In genomic region chr13:108227651-108228272, GRCh38 we compare ENCODE assay signal across 8 cellular contexts. TPM values are rescaled to one million over a fixed set of nuclear protein-coding genes. Genes with fewer than 3 reads are reported as not detected.
DNase-seq lines count a peak whose midpoint lies in the region; ATAC-seq and TF ChIP-seq lines count a peak whose summit lies in the region.

No MANE protein-coding gene starts in this region.

- ATAC-seq in GM23338: no peak
- no peak for ATAC-seq in HG02938 (IDR thresholded peaks at IDR 0.05; ENCODE audit: unreplicated experiment)
- ATAC-seq in HG02973 (IDR thresholded peaks at IDR 0.05; ENCODE audit: unreplicated experiment): no peak

- H3K36me3 ChIP-seq in GM23338 (ENCODE audit: insufficient read depth): no peaks in the 10 kb centered on the region

- no peak overlapping the region for H3K27ac ChIP-seq in GM23338 (ENCODE audit: low read depth)
- H3K27ac ChIP-seq in dorsolateral prefrontal cortex: no peak overlapping the region

- H3F3A ChIP-seq in GM23338 (replicated peaks; ENCODE audit: low read depth): no peaks in the 10 kb centered on the region

- H4K20me1 ChIP-seq in GM23338 (replicated peaks; ENCODE audit: insufficient read depth): 0 out of 2 replicates have a peak, but pooled peaks cover 6% of the 10 kb centered on the region

- TF ChIP-seq CTCF in GM23338 (conservative IDR thresholded peaks at IDR 0.05; ENCODE audit: low read depth in 2 of 2) (peak; percentile 57 to 92), dorsolateral prefrontal cortex (IDR thresholded peaks at IDR 0.05 in 54 of 56, conservative IDR thresholded peaks at IDR 0.05 in 2 of 56; ENCODE audit: low read depth in 1 of 56, partially characterized antibody in 56 of 56) (peak; percentile 67 to 98 (median 86)), nephron progenitor cell (IDR thresholded peaks at IDR 0.05) (peak; percentile 79)

- no peak overlapping the region for H3K4me3 ChIP-seq in GM23338
- H3K4me3 ChIP-seq in dorsolateral prefrontal cortex: peak overlapping the region in 1 of 59 donors; percentile 7

- 0 out of 2 replicates have a peak, but pooled peaks cover 3% of the 10 kb centered on the region for H3K4me1 ChIP-seq in GM23338 (ENCODE audit: insufficient read depth)

- peaks cover 60% of the 10 kb centered on the region for H3K79me2 ChIP-seq in GM23338 (replicated peaks; ENCODE audit: insufficient read depth)

- H3K27ac Mint-ChIP-seq in GM23338 (no peak overlapping the region), nephron progenitor cell (no peak overlapping the region)

- no peaks in the 10 kb centered on the region for H3K27me3 ChIP-seq in GM23338 (ENCODE audit: insufficient read depth)
- no peaks in the 10 kb centered on the region for H3K27me3 ChIP-seq in dorsolateral prefrontal cortex

- H3K4me3 Mint-ChIP-seq in GM23338: no peak overlapping the region
- no peak overlapping the region for H3K4me3 Mint-ChIP-seq in nephron progenitor cell

- no peak overlapping the region for H2AFZ ChIP-seq in GM23338

- no peaks in the 10 kb centered on the region for H3K36me3 Mint-ChIP-seq in GM23338 (ENCODE audit: low read depth)
- H3K36me3 Mint-ChIP-seq in nephron progenitor cell (ENCODE audit: low read depth): peaks cover 11% of the 10 kb centered on the region

- no peak overlapping the region for H3K4me2 ChIP-seq in GM23338

- no peaks in the 10 kb centered on the region for H3K9me2 ChIP-seq in GM23338 (ENCODE audit: insufficient read depth)

- H3K4me1 Mint-ChIP-seq in GM23338 (no peaks in the 10 kb centered on the region; the same call in 2 of the 3 replicates), nephron progenitor cell (peaks cover 21% of the 10 kb centered on the region)

- peak; percentile 34 for DNase-seq in DMS79 treated with DMSO at 0.1 percent for 48 hours (lab: John Stamatoyannopoulos, UW)
- DNase-seq in DMS79 (lab: John Stamatoyannopoulos, UW): no peak
- DNase-seq in GM23338 (ENCODE audit: low spot score): peak; percentile 43
- peak; percentile 78 for DNase-seq in OCI-M1 (lab: John Stamatoyannopoulos, UW)
- peak in 1 of 10 donors; percentile 21 for DNase-seq in dorsolateral prefrontal cortex
- peak; percentile 29 for DNase-seq in nephron progenitor cell

- H3K27me3 Mint-ChIP-seq in GM23338 (ENCODE audit: insufficient read depth, low read depth, poor library complexity) (no peaks in the 10 kb centered on the region), nephron progenitor cell (ENCODE audit: low read depth, poor library complexity) (no peaks in the 10 kb centered on the region)

- H3K9me3 Mint-ChIP-seq in GM23338 (no peaks in the 10 kb centered on the region), nephron progenitor cell (no peaks in the 10 kb centered on the region)

- intact Hi-C loops in dorsolateral prefrontal cortex (cut with DNase I): no loop called here

TF ChIP-seq in GM23338, 12 proteins besides CTCF, POLR2A, EP300 and RAD21 (continues in another document):
- no peak for TF ChIP-seq REST (IDR thresholded peaks at IDR 0.05; ENCODE audit: unreplicated experiment)
- TF ChIP-seq ZNF114 (CRISPR knock-in tag; IDR thresholded peaks at IDR 0.05): no peak
- TF ChIP-seq ZNF462 (CRISPR knock-in tag; IDR thresholded peaks at IDR 0.05): no peak
- no peak for TF ChIP-seq ZNF331 (CRISPR knock-in tag; IDR thresholded peaks at IDR 0.05; ENCODE audit: low read depth)
- no peak for TF ChIP-seq POLR2AphosphoS5 (IDR thresholded peaks at IDR 0.05; ENCODE audit: low read depth)
- TF ChIP-seq STAT1 (IDR thresholded peaks at IDR 0.05; ENCODE audit: unreplicated experiment): no peak

RNA-seq across cellular contexts. Expression of gene ABHD13, which starts 9.6 kb away (rescaled TPM):
- total RNA-seq in GM23338 (2014; rRNA removed; shearing (Covaris generic)): 10.4 and 10.9 TPM in 2 replicates
- 4.6 and 5.4 TPM in 2 replicates for polyA plus RNA-seq in GM23338 (2016; fragmentation: Nextera tagmentation; extraction: Ambion mirVana)
- 10 to 100 TPM in 102 of 120 experiments, 1 to 10 TPM in 18; 7.4 to 17.4 (median 12.0) TPM for total RNA-seq in dorsolateral prefrontal cortex

RNA-seq across cellular contexts. Expression of gene LIG4, which starts 12.4 kb away (rescaled TPM):
- total RNA-seq in GM23338 (2014; rRNA removed; shearing (Covaris generic)): 4.9 and 5.6 TPM in 2 replicates
- polyA plus RNA-seq in GM23338 (2016; fragmentation: Nextera tagmentation; extraction: Ambion mirVana): 1.8 and 2.6 TPM in 2 replicates
- total RNA-seq in dorsolateral prefrontal cortex: 10 to 100 TPM; 11.4 to 31.5 (median 20.0) TPM

RNA-seq across cellular contexts. Expression of gene TNFSF13B, which starts 41.8 kb away (rescaled TPM):
- 0.10 TPM in 1 of 2 replicates, not detected in the other for total RNA-seq in GM23338 (2014; rRNA removed; shearing (Covaris generic))
- 0.55 TPM in 1 of 2 replicates, not detected in the other for polyA plus RNA-seq in GM23338 (2016; fragmentation: Nextera tagmentation; extraction: Ambion mirVana)
- 10 to 100 TPM in 22 of 120 experiments, 1 to 10 TPM in 98; 2.4 to 19.4 (median 6.7) TPM for total RNA-seq in dorsolateral prefrontal cortex
